Comparison of ENCODE assay signal across 8 cellular contexts in genomic region chr10:5623081-5623748, GRCh38. TPM values are rescaled to one million over a fixed set of nuclear protein-coding genes. Genes with fewer than 3 reads are reported as not detected.
DNase-seq lines count a peak whose midpoint lies in the region; ATAC-seq, FAIRE-seq and TF ChIP-seq lines count a peak whose summit lies in the region.

No MANE protein-coding gene starts in this region.

- FAIRE-seq in K562 (lab: Jason Lieb, UNC), result peak; percentile 97

- H3K27ac ChIP-seq in 22Rv1 (peak overlapping the region; percentile 52), K562 (ENCODE audit: extremely low read depth, low read depth, low read length) (no peak overlapping the region), smooth muscle cell (ENCODE audit: low read depth) (peak overlapping the region; percentile 85)

- in situ Hi-C loops in K562 (cut with MboI), result loop anchor here (5.0 to 10.0 kb wide), 2 partner anchors 181 to 798 kb away; partner anchors contain the start of gene AKR1E2

- TF ChIP-seq CTCF in 22Rv1 (IDR thresholded peaks at IDR 0.05) (peak; percentile 97), K562 (IDR thresholded peaks at IDR 0.05 in 2 of 3, conservative IDR thresholded peaks at IDR 0.05 in 1 of 3; ENCODE audit: insufficient read depth in 2 of 3, low read depth in 1 of 3, low read length in 3 of 3) (peak; percentile 90 to 93 (median 91)), smooth muscle cell (IDR thresholded peaks at IDR 0.05; ENCODE audit: borderline replicate concordance, insufficient read depth, poor library complexity, severe bottlenecking) (peak; percentile 86)

- intact Hi-C loops in K562 (cut with micrococcal nuclease), result loop anchor here (1.0 to 5.0 kb wide), 3 partner anchors 161 to 806 kb away; no protein-coding TSS in a partner anchor

- H3K4me1 ChIP-seq in K562 (replicated peaks in 1 of 2; ENCODE audit: control insufficient read depth in 2 of 2, insufficient read depth in 2 of 2, low read length in 2 of 2) (peaks cover 3 to 21% of the 10 kb centered on the region in 2 experiments; a peak in 3 of 5 replicates), smooth muscle cell (ENCODE audit: low read depth) (peaks cover 16% of the 10 kb centered on the region)

- H3K79me2 ChIP-seq in K562 (ENCODE audit: control insufficient read depth, insufficient read depth, low read length) (no peaks in the 10 kb centered on the region), smooth muscle cell (ENCODE audit: low read depth) (no peaks in the 10 kb centered on the region)

- H2AFZ ChIP-seq in K562 (ENCODE audit: low read depth, low read length), result peak overlapping the region; percentile 92
- no peak overlapping the region for H2AFZ ChIP-seq in smooth muscle cell (ENCODE audit: low read depth)

- H3K9me3 ChIP-seq in K562 (replicated peaks; ENCODE audit: control insufficient read depth, insufficient read depth, low read depth, low read length) (no peaks in the 10 kb centered on the region), smooth muscle cell (replicated peaks; ENCODE audit: low read depth) (no peaks in the 10 kb centered on the region)

- H3K9me1 ChIP-seq in K562 (ENCODE audit: control insufficient read depth, insufficient read depth, low read length), result no peaks in the 10 kb centered on the region

- no peak for TF ChIP-seq EP300 in K562 (IDR thresholded peaks at IDR 0.05; ENCODE audit: low read length)

- no TSS peak for BruUV-seq in K562 (replicated peaks; lab: Mats Ljungman, UMichigan)

- peak; percentile 96 to 98 for TF ChIP-seq RAD21 in K562 (CRISPR knock-in tag; conservative IDR thresholded peaks at IDR 0.05 in 1 of 2, IDR thresholded peaks at IDR 0.05 in 1 of 2)

- H3K36me3 ChIP-seq in K562 (ENCODE audit: control insufficient read depth, insufficient read depth, low read length) (no peaks in the 10 kb centered on the region), smooth muscle cell (ENCODE audit: low read depth) (no peaks in the 10 kb centered on the region)

- H3K27me3 ChIP-seq in K562 (ENCODE audit: control insufficient read depth in 2 of 2, insufficient read depth in 2 of 2, low read length in 2 of 2) (0 out of 5 replicates have a peak, but pooled peaks cover 0 to under 1% of the 10 kb centered on the region in 2 experiments), smooth muscle cell (ENCODE audit: low read depth) (no peaks in the 10 kb centered on the region)

- peak; percentile 94 for ATAC-seq in GM18498 (IDR thresholded peaks at IDR 0.05; ENCODE audit: unreplicated experiment)
- ATAC-seq in HG02852 (IDR thresholded peaks at IDR 0.05; ENCODE audit: unreplicated experiment), result peak; percentile 95
- peak; percentile 99 for ATAC-seq in K562

- POLR2A ChIA-PET in K562 (lab: Yijun Ruan, JAX), result interaction anchor here (0.7 to 2.5 kb wide), 10 partner anchors 10 to 182 kb away, joined by 3 to 18 read pairs (median 5); no protein-coding TSS in a partner anchor

- H3K9ac ChIP-seq in K562 (ENCODE audit: insufficient read depth in 1 of 2, low read depth in 2 of 2, low read length in 2 of 2) (peak overlapping the region; percentile 38 to 53; a peak in 2 of 4 replicates), smooth muscle cell (ENCODE audit: low read depth) (no peak overlapping the region)

- H3K4me3 ChIP-seq in K562 (no peak overlapping the region), smooth muscle cell (no peak overlapping the region)

- peak overlapping the region; percentile 54; the same call in 1 of the 2 replicates for H3K4me2 ChIP-seq in K562 (ENCODE audit: insufficient read depth, low read length)
- peak overlapping the region; percentile 64 for H3K4me2 ChIP-seq in smooth muscle cell

- peak; percentile 33 for DNase-seq in NCI-H1694 treated with DMSO at 0.1 percent for 48 hours (lab: John Stamatoyannopoulos, UW)
- DNase-seq in UCSD-AML1 (lab: John Stamatoyannopoulos, UW; ENCODE audit: unreplicated experiment), result peak; percentile 85
- peak; percentile 86 to 92 (median 88) for DNase-seq in K562 (ENCODE audit: extremely low read depth in 1 of 4, low spot score in 3 of 4)
- peak; percentile 33 for DNase-seq in iPS DF 19.7 (ENCODE audit: low read depth, low spot score)
- DNase-seq in smooth muscle cell (lab: John Stamatoyannopoulos, UW; ENCODE audit: unreplicated experiment), result peak; percentile 46

- no peak for TF ChIP-seq POLR2A in K562 (conservative IDR thresholded peaks at IDR 0.05)

- H3F3A ChIP-seq in smooth muscle cell (ENCODE audit: low read depth), result no peaks in the 10 kb centered on the region

- CTCF ChIA-PET in K562 (lab: Yijun Ruan, JAX; ENCODE audit: low intra/inter-chr PET ratio), result interaction anchor here (0.5 to 3.9 kb wide), 4 partner anchors 181 to 854 kb away, joined by 3 to 34 read pairs (median 10); no protein-coding TSS in a partner anchor

- 8% methylated on average over 19 of the region's 19 CpGs for WGBS in K562 (ENCODE audit: insufficient coverage, low coverage, missing lambda C conversion rate)
- 18% methylated on average over 19 of the region's 19 CpGs for WGBS in smooth muscle cell (ENCODE audit: low lambda C conversion rate)

- H4K20me1 ChIP-seq in K562 (replicated peaks; ENCODE audit: control insufficient read depth, insufficient read depth, low read length) (no peaks in the 10 kb centered on the region), smooth muscle cell (ENCODE audit: low read depth) (no peaks in the 10 kb centered on the region)

TF ChIP-seq in K562, 482 proteins besides CTCF, POLR2A, EP300 and RAD21 (continues in another document):
- TF ChIP-seq, protein P1, sequence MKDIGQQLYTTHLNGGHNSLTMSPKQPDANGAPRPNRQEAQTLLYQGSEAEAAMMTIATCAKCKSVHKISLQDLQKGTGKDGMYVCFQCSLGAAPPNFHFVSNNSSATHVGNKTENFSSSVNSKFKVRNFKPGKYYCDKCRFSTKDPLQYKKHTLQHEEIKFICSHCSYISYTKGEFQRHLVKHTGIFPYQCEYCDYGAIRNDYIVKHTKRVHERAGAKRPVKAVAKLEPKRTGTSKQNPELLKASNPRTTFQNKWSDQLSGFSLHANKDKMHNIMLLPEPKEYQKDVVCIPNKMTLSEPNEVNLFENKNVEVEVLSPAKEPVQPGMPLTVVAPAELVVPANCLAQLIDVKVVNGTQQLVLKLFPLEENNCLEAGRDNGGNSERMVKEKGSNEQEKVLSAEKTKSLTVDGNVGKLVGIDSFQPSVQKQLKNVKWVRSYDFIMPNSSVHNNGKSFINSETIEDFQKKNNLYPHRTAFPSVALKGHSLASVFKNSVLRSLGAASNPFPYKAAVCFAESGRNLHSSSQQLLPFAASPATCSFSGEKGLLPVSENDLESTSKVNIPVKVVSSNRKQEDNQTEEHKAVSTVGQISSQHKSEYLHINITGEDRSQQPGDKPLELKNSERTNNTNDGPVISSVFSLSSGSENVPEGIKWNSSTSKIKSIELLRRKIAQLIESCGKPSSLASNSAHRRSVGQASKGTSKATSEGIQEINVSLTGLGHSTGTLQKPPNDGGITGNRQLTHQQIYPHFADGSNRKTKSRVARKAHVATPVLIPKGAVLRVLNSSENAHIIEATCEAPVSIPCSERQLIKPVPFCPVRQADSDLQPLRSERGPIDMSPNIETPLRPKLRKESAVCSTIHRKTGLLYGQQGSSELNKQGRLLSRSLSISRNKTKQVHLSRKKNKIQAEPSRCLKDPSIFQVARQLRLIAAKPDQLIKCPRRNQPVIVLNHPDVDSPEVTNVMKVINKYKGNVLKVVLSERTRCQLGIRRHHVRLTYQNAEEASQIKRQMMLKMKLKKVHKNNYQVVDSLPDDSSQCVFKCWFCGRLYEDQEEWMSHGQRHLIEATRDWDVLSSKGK (CRISPR knock-in tag; IDR thresholded peaks at IDR 0.05), result no peak
- peak in 1 of 2 experiments; percentile 79 for TF ChIP-seq MAZ (CRISPR knock-in tag; conservative IDR thresholded peaks at IDR 0.05 in 1 of 2, IDR thresholded peaks at IDR 0.05 in 1 of 2)
- TF ChIP-seq ETV5 (CRISPR knock-in tag; IDR thresholded peaks at IDR 0.05; ENCODE audit: low read depth), result no peak
- TF ChIP-seq BACH1 (tag; IDR thresholded peaks at IDR 0.05), result no peak
- no peak for TF ChIP-seq GABPA (tag; conservative IDR thresholded peaks at IDR 0.05; ENCODE audit: low read depth)
- peak; percentile 26 to 42; a peak in 1 of 4 replicates for TF ChIP-seq NRF1 (conservative IDR thresholded peaks at IDR 0.05 in 1 of 2, IDR thresholded peaks at IDR 0.05 in 1 of 2)

RNA-seq across cellular contexts. Expression of gene ASB13, which starts 43.2 kb away (rescaled TPM):
- total RNA-seq in K562 (2011; cell fraction: chromatin; rRNA removed; ENCODE audit: low replicate concordance), result 5.8 and 11.8 TPM in 2 replicates
- 8.6 and 12.8 TPM in 2 replicates for total RNA-seq in K562 (2011; cell fraction: nucleolus; rRNA removed)
- 5.2 and 5.6 TPM in 2 replicates for total RNA-seq in K562 (2011; cell fraction: nucleoplasm; rRNA removed)
- total RNA-seq in K562 (2014; rRNA removed), result 18.2 and 21.8 TPM in 2 replicates
- total RNA-seq in K562 (2014; rRNA removed; fragmentation: Illumina TruSeq; extraction: Trizol), result 12.4 and 14.2 TPM in 2 replicates
- 15.5 and 16.9 TPM in 2 replicates for total RNA-seq in K562 (2015; rRNA removed; fragmentation: Illumina TruSeq; extraction: Trizol)
- total RNA-seq in K562 (2021), result 28.8 and 33.2 TPM in 2 replicates
- polyA plus RNA-seq in K562 (2011; rRNA removed), result 17.4 and 18.1 TPM in 2 replicates
- polyA plus RNA-seq in K562 (2011; cell fraction: cytosol; rRNA removed), result 21.7 and 26.7 TPM in 2 replicates
- 12.9 and 14.4 TPM in 2 replicates for polyA plus RNA-seq in K562 (2011; cell fraction: nucleus; rRNA removed)
- polyA plus RNA-seq in K562 (2012), result 14.6 and 18.9 TPM in 2 replicates
- polyA plus RNA-seq in K562 (2014; fragmentation: Illumina TruSeq; extraction: Trizol), result 15.5 and 16.9 TPM in 2 replicates
- 1 to 10 TPM; 5.2 to 6.9 TPM for polyA plus RNA-seq in K562 (2014; fragmentation: Nextera tagmentation; extraction: Ambion mirVana)
- 14.5 and 18.7 TPM in 2 replicates for polyA plus RNA-seq in K562 (2014; rRNA removed)
- polyA minus RNA-seq in K562 (2011; rRNA and poly(A)+ RNA removed), result 15.3 and 18.8 TPM in 2 replicates
- polyA minus RNA-seq in K562 (2011; cell fraction: cytosol; rRNA and poly(A)+ RNA removed), result 17.8 and 19.0 TPM in 2 replicates
- polyA minus RNA-seq in K562 (2011; cell fraction: nucleus; rRNA and poly(A)+ RNA removed), result 4.6 and 6.1 TPM in 2 replicates
- total RNA-seq in smooth muscle cell, result 12.6 and 22.6 TPM in 2 replicates
- polyA plus RNA-seq in smooth muscle cell, result 26.4 and 34.7 TPM in 2 replicates

Comparison
In these comparisons a context has a peak if more than half of its experiments do, and no peak if none do; other contexts are left out.
1. DNase-seq: peak in every context shown above with its lines; median percentile 88 in K562; 85 in UCSD-AML1; 46 in smooth muscle cell; 33 in NCI-H1694 treated with DMSO at 0.1 percent for 48 hours; 33 in iPS DF 19.7.